19 cellular contexts compared by ENCODE assay signal in genomic region chr17:13727441-13728171, GRCh38.
DNase-seq lines count a peak whose midpoint lies in the region; ATAC-seq, FAIRE-seq and TF ChIP-seq lines count a peak whose summit lies in the region.
"Had no signal": no experiment of that assay in that cellular context is flagged by ENCODE, and none has a peak within 500 bp of the region (broad histone marks: within the 10 kb centered on the region; RNA-seq: fewer than 3 reads in every experiment).

No MANE protein-coding gene starts in this region.

- FAIRE-seq in A549 (lab: Jason Lieb, UNC): no peak
- FAIRE-seq: D721Med had no signal

- intact Hi-C loops in upper lobe of right lung (cut with DNase I): no loop called here

- CTCF ChIA-PET in A549 (lab: Yijun Ruan, JAX): no interaction called here
- CTCF ChIA-PET in WTC11 (lab: Charles Lee): no interaction called here

- TF ChIP-seq CTCF in A549 (IDR thresholded peaks at IDR 0.05): no peak
- TF ChIP-seq CTCF in RWPE2 (IDR thresholded peaks at IDR 0.05; ENCODE audit: poor library complexity, severe bottlenecking): no peak
- TF ChIP-seq CTCF in fibroblast of villous mesenchyme (IDR thresholded peaks at IDR 0.05; ENCODE audit: insufficient read depth, low read depth, low read length): no peak
- TF ChIP-seq CTCF in upper lobe of right lung (IDR thresholded peaks at IDR 0.05): no peak
- no peak for TF ChIP-seq CTCF in WTC11 (IDR thresholded peaks at IDR 0.05)

- WGBS in A549 (ENCODE audit: missing lambda C conversion rate): 30% methylated on average over 6 of the region's 6 CpGs

- POLR2A ChIA-PET in A549 (lab: Yijun Ruan, JAX): no interaction called here
- POLR2A ChIA-PET in WTC11 (lab: Charles Lee): no interaction called here

- H3K4me3 ChIP-seq in A549: no peak overlapping the region
- no peak overlapping the region for H3K4me3 ChIP-seq in RWPE2 (ENCODE audit: severe bottlenecking)
- no peak overlapping the region for H3K4me3 ChIP-seq in fibroblast of villous mesenchyme (ENCODE audit: low read depth, low read length)
- H3K4me3 ChIP-seq in upper lobe of right lung: no peak overlapping the region
- H3K4me3 ChIP-seq: lower lobe of right lung, SJCRH30 had no signal

- H3K36me3 Mint-ChIP-seq in WTC11: peaks cover 10% of the 10 kb centered on the region
- H3K36me3 Mint-ChIP-seq: activated CD4-positive, alpha-beta memory T cell treated with anti-CD3 and anti-CD28 coated beads for 36 hours; stimulated activated naive B cell treated with anti-CD40 and anti-IgM and Interleukin-4, amounts not matched to agents 10 μg/mL and 1 μg/mL and 100 μg/mL, for 72 hours had no signal

- ATAC-seq in A549: no peak
- peak; percentile 87 for ATAC-seq in RWPE2 (ENCODE audit: low read depth)
- no peak for ATAC-seq in upper lobe of right lung
- ATAC-seq in WTC11: no peak
- ATAC-seq: lower lobe of right lung; naive thymus-derived CD8-positive, alpha-beta T cell; stimulated activated naive B cell treated with anti-CD40 and anti-IgM and Interleukin-4, amounts not matched to agents 10 μg/mL and 1 μg/mL and 100 μg/mL, for 72 hours had no signal

- H3K4me3 Mint-ChIP-seq in WTC11: no peak overlapping the region
- H3K4me3 Mint-ChIP-seq: activated CD4-positive, alpha-beta memory T cell treated with anti-CD3 and anti-CD28 coated beads for 36 hours; naive thymus-derived CD8-positive, alpha-beta T cell; stimulated activated naive B cell treated with anti-CD40 and anti-IgM and Interleukin-4, amounts not matched to agents 10 μg/mL and 1 μg/mL and 100 μg/mL, for 72 hours had no signal

- no peak for DNase-seq in A549 (ENCODE audit: low read depth in 1 of 2, low spot score in 1 of 2)
- peak; percentile 97 for DNase-seq in HCEC 1CT
- no peak for DNase-seq in RWPE2 (ENCODE audit: low spot score)
- DNase-seq in fibroblast of villous mesenchyme (ENCODE audit: low read depth): peak; percentile 64
- DNase-seq in upper lobe of right lung: no peak
- no peak for DNase-seq in NCI-H524 (lab: John Stamatoyannopoulos, UW)
- DNase-seq in NCI-H526 (lab: John Stamatoyannopoulos, UW): no peak
- no peak for DNase-seq in WTC11 (ENCODE audit: low spot score)
- DNase-seq: activated CD4-positive, alpha-beta memory T cell treated with anti-CD3 and anti-CD28 coated beads for 36 hours; amniotic stem cell; Karpas-422; lower lobe of right lung; naive thymus-derived CD8-positive, alpha-beta T cell; NCI-H2081; NCI-H774; retina; SJCRH30; stimulated activated naive B cell treated with anti-CD40 and anti-IgM and Interleukin-4, amounts not matched to agents 10 μg/mL and 1 μg/mL and 100 μg/mL, for 72 hours had no signal

- peaks cover 35% of the 10 kb centered on the region for H3K9me3 Mint-ChIP-seq in WTC11

- H3K4me1 ChIP-seq in A549: peaks cover 4% of the 10 kb centered on the region; the same call in 1 of the 3 replicates
- peaks cover 26% of the 10 kb centered on the region for H3K4me1 ChIP-seq in RWPE2 (ENCODE audit: insufficient read depth, poor library complexity, severe bottlenecking)
- no peaks in the 10 kb centered on the region for H3K4me1 ChIP-seq in upper lobe of right lung
- H3K4me1 ChIP-seq: lower lobe of right lung, SJCRH30 had no signal

- no peaks in the 10 kb centered on the region; the same call in 1 of the 2 replicates for H3K27me3 Mint-ChIP-seq in WTC11 (ENCODE audit: low read depth)

- TF ChIP-seq RAD21 in A549 (conservative IDR thresholded peaks at IDR 0.05 in 1 of 2, IDR thresholded peaks at IDR 0.05 in 1 of 2): no peak

- H3K27me3 ChIP-seq in RWPE2 (ENCODE audit: insufficient read depth, poor library complexity, severe bottlenecking): no peaks in the 10 kb centered on the region
- no peaks in the 10 kb centered on the region for H3K27me3 ChIP-seq in upper lobe of right lung
- H3K27me3 ChIP-seq: SJCRH30 had no signal

- TF ChIP-seq POLR2A in A549 (IDR thresholded peaks at IDR 0.05; ENCODE audit: low read length): no peak

- H3K9me3 ChIP-seq in A549: no peaks in the 10 kb centered on the region; the same call in 2 of the 3 replicates
- no peaks in the 10 kb centered on the region for H3K9me3 ChIP-seq in RWPE2 (ENCODE audit: severe bottlenecking)
- no peaks in the 10 kb centered on the region for H3K9me3 ChIP-seq in upper lobe of right lung
- H3K9me3 ChIP-seq: lower lobe of right lung, SJCRH30 had no signal

- H3K27ac Mint-ChIP-seq in WTC11: no peak overlapping the region
- H3K27ac Mint-ChIP-seq: activated CD4-positive, alpha-beta memory T cell treated with anti-CD3 and anti-CD28 coated beads for 36 hours; naive thymus-derived CD8-positive, alpha-beta T cell; stimulated activated naive B cell treated with anti-CD40 and anti-IgM and Interleukin-4, amounts not matched to agents 10 μg/mL and 1 μg/mL and 100 μg/mL, for 72 hours had no signal

- H3K36me3 ChIP-seq in RWPE2 (ENCODE audit: low read depth): no peaks in the 10 kb centered on the region
- H3K36me3 ChIP-seq in upper lobe of right lung: no peaks in the 10 kb centered on the region
- H3K36me3 ChIP-seq: lower lobe of right lung, SJCRH30 had no signal

- peak overlapping the region in 1 of 2 experiments; percentile 24; a peak in 1 of 6 replicates for H3K27ac ChIP-seq in A549
- peak overlapping the region; percentile 79 for H3K27ac ChIP-seq in RWPE2 (ENCODE audit: poor library complexity, severe bottlenecking)
- H3K27ac ChIP-seq in upper lobe of right lung: no peak overlapping the region
- H3K27ac ChIP-seq: lower lobe of right lung, SJCRH30 had no signal

- no peaks in the 10 kb centered on the region for H3K4me1 Mint-ChIP-seq in WTC11
- H3K4me1 Mint-ChIP-seq: naive thymus-derived CD8-positive, alpha-beta T cell; stimulated activated naive B cell treated with anti-CD40 and anti-IgM and Interleukin-4, amounts not matched to agents 10 μg/mL and 1 μg/mL and 100 μg/mL, for 72 hours had no signal

- no peak for TF ChIP-seq EP300 in A549 (IDR thresholded peaks at IDR 0.05)

- H3K4me2 ChIP-seq in A549: no peak overlapping the region

TF ChIP-seq in A549, 52 proteins besides CTCF, POLR2A, EP300 and RAD21:
- TF ChIP-seq ZNF302 (CRISPR knock-in tag; IDR thresholded peaks at IDR 0.05) (no peak), CEBPB (IDR thresholded peaks at IDR 0.05) (peak; percentile 39 to 51; a peak in 2 of 4 replicates)
TF ChIP-seq in A549: peak in this region for 1.

TF ChIP-seq in WTC11, 78 proteins besides CTCF, POLR2A, EP300 and RAD21 (continues in another document):
- TF ChIP-seq HMGXB4 (CRISPR knock-in tag; IDR thresholded peaks at IDR 0.05) (no peak), ATF2 (CRISPR knock-in tag; IDR thresholded peaks at IDR 0.05; ENCODE audit: borderline replicate concordance, low read depth) (no peak), ZMAT4 (CRISPR knock-in tag; IDR thresholded peaks at IDR 0.05) (no peak), ZNF121 (CRISPR knock-in tag; IDR thresholded peaks at IDR 0.05) (no peak), RELA (CRISPR knock-in tag; IDR thresholded peaks at IDR 0.05; ENCODE audit: borderline replicate concordance) (no peak), AR (CRISPR knock-in tag; IDR thresholded peaks at IDR 0.05) (no peak)

Comparison
In these comparisons a context has a peak if more than half of its experiments do, and no peak if none do; other contexts are left out.
1. DNase-seq: peak in HCEC 1CT (single experiment) and fibroblast of villous mesenchyme (single experiment); none in A549 (0 of 2), RWPE2 (single experiment), upper lobe of right lung (single experiment), NCI-H524 (0 of 2), NCI-H526 (0 of 2) and WTC11 (single experiment).